Comparison of ENCODE assay signal across 8 cellular contexts in the genomic region with DNA sequence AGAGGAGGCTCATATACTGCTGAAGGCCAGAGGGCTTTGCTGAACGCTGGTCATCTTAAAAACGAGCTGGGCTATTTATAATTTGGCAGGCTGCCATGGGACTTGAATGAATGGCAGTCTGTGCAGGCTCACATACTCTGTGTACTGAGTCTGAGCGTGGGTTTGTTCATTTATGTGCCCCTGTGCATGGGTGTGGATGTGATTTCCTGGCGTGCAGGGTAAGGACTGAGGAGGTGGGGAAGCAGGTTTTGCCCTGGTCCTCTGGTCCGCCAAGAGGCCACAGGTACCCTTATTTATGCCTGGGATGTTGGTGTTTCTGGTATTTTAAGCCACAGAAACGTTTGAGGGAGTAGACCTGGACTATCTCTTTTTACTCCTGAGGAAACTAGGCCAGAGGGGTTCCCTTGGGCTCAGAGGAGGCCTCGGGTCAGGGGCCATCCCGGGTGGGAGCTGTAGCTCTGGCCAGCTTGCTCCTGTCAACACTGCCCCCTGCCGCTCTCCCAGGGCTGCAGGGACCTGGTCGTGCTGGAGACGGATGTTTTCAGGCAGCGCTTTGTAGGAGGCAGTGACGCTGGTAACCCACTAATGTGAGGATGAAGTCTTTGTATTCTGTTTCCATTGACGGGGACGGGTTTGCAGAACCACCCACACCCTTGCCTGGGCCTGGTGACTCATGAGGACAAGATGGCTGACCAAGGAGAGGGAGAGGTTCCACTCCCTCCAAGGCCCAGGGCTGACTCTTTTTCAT.
DNase-seq lines count a peak whose midpoint lies in the region; ATAC-seq, FAIRE-seq and TF ChIP-seq lines count a peak whose summit lies in the region.

No MANE protein-coding gene starts in this region.

- TF ChIP-seq EP300 in A549 (IDR thresholded peaks at IDR 0.05): no peak

- peak; percentile 47 for TF ChIP-seq CTCF in A549 (IDR thresholded peaks at IDR 0.05)

- H3K27me3 ChIP-seq in layer of hippocampus (ENCODE audit: control insufficient read depth, insufficient read depth, low read length): no peaks in the 10 kb centered on the region

- POLR2A ChIA-PET in A549 (lab: Yijun Ruan, JAX): interaction anchor here (1.4 kb wide), 1 partner anchor 184 kb away, joined by 12 read pairs; the partner anchor contains the start of gene MSI2

- 33% methylated on average over 15 of the region's 15 CpGs for WGBS in A549 (ENCODE audit: missing lambda C conversion rate)

- CTCF ChIA-PET in A549 (lab: Yijun Ruan, JAX): interaction anchor here (0.6 to 6.1 kb wide), 22 partner anchors 8 to 324 kb away, joined by 3 to 60 read pairs (median 3); no protein-coding TSS in a partner anchor

- no peaks in the 10 kb centered on the region for H3K9me3 ChIP-seq in A549

- peak overlapping the region; percentile 43 for H3K4me2 ChIP-seq in A549

- H3K27ac ChIP-seq in A549: peak overlapping the region; percentile 82 to 85
- H3K27ac ChIP-seq in layer of hippocampus (ENCODE audit: low read depth, low read length): peak overlapping the region; percentile 81

- TF ChIP-seq RAD21 in A549 (conservative IDR thresholded peaks at IDR 0.05 in 1 of 2, IDR thresholded peaks at IDR 0.05 in 1 of 2): peak; percentile 59 to 60; a peak in 4 of 5 replicates

- no peak for FAIRE-seq in A549 (lab: Jason Lieb, UNC)

- H3K4me3 ChIP-seq in A549: no peak overlapping the region

- ATAC-seq in A549 (peak; percentile 68 to 77), GM19395 (IDR thresholded peaks at IDR 0.05; ENCODE audit: unreplicated experiment) (peak; percentile 55), HG02970 (IDR thresholded peaks at IDR 0.05; ENCODE audit: low FRiP score, unreplicated experiment) (no peak)

- no peak for TF ChIP-seq POLR2A in A549 (IDR thresholded peaks at IDR 0.05; ENCODE audit: low read length)

- DNase-seq in A549 (ENCODE audit: low read depth in 1 of 2, low spot score in 1 of 2): peak; percentile 59 to 77
- peak; percentile 20 for DNase-seq in NCI-H1436 treated with DMSO at 0.1 percent for 48 hours (lab: John Stamatoyannopoulos, UW)
- peak; percentile 90 for DNase-seq in activated CD4-positive, alpha-beta T cell treated with anti-CD3 and anti-CD28 coated beads for 48 hours
- DNase-seq in cerebellum (ENCODE audit: low spot score): peak; percentile 81
- DNase-seq in stimulated activated CD4-positive, alpha-beta T cell treated with anti-CD3 and anti-CD28 coated beads, Interleukin-1b, Interleukin-23, amount 100 ng/mL, for 48 hours: peak; percentile 92

- peaks cover 96% of the 10 kb centered on the region for H3K4me1 ChIP-seq in A549

TF ChIP-seq in A549, 52 proteins besides CTCF, POLR2A, EP300 and RAD21:
- TF ChIP-seq ESRRA (IDR thresholded peaks at IDR 0.05; ENCODE audit: borderline replicate concordance, low read length) (no peak), SMC3 (IDR thresholded peaks at IDR 0.05) (peak; percentile 60), FOSL2 (IDR thresholded peaks at IDR 0.05) (no peak), FOSL2 (CRISPR knock-in tag; IDR thresholded peaks at IDR 0.05) (peak; percentile 76)
TF ChIP-seq in A549: peak in this region for 2.

Comparison
In these comparisons a context has a peak if more than half of its experiments do, and no peak if none do; other contexts are left out.
1. DNase-seq: peak in every context shown above with its lines; median percentile 92 in stimulated activated CD4-positive, alpha-beta T cell treated with anti-CD3 and anti-CD28 coated beads, Interleukin-1b, Interleukin-23, amount 100 ng/mL, for 48 hours; 90 in activated CD4-positive, alpha-beta T cell treated with anti-CD3 and anti-CD28 coated beads for 48 hours; 81 in cerebellum; 68 in A549; 20 in NCI-H1436 treated with DMSO at 0.1 percent for 48 hours.